Comparison of ENCODE assay signal across 8 cellular contexts in the genomic region with DNA sequence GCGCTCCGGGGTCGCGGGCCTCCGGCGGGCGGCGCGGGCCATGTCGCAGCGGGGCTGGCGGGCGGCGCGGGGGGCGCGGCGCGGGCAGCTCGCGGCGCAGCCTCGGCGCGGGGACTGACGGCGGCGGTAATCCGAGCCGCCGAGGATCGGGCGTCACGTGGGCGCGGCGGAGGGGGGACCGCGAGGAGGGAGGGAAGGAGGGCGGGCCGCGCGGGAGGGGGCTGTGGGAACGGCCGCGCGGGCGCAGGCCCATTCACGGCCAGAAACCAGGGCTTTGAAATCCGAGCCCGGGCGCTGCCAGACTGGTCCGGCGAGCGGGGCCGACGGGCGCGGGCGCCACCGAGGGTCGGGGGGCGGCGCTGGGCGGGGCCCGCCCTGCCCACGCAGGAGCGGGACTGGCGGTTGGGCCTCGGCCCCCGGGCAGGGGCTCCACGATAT. TPM values are rescaled to one million over a fixed set of nuclear protein-coding genes. Genes with fewer than 3 reads are reported as not detected.
DNase-seq lines count a peak whose midpoint lies in the region; ATAC-seq lines count a peak whose summit lies in the region.

A gene with protein sequence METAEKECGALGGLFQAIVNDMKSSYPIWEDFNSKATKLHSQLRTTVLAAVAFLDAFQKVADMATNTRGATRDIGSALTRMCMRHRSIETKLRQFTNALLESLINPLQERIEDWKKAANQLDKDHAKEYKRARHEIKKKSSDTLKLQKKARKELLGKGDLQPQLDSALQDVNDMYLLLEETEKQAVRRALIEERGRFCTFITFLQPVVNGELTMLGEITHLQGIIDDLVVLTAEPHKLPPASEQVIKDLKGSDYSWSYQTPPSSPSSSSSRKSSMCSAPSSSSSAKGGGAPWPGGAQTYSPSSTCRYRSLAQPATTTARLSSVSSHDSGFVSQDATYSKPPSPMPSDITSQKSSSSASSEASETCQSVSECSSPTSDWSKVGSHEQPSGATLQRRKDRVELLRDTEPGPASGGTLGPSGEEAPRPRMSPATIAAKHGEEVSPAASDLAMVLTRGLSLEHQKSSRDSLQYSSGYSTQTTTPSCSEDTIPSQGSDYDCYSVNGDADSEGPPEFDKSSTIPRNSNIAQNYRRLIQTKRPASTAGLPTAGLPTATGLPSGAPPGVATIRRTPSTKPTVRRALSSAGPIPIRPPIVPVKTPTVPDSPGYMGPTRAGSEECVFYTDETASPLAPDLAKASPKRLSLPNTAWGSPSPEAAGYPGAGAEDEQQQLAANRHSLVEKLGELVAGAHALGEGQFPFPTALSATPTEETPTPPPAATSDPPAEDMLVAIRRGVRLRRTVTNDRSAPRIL (minus strand): TSS at position 116 of the 438 bp plus-strand sequence. CDS start 262 bp downstream, outside the sequence.

- no peaks in the 10 kb centered on the region for H3K9me3 ChIP-seq in duodenal mucosa (ENCODE audit: control insufficient read depth in 1 of 2, low read length in 2 of 2)

- peak within 1 kb of the TSS; percentile 81 for H3K27ac ChIP-seq in duodenal mucosa (ENCODE audit: low read depth, low read length)

- intact Hi-C loops in left colon (cut with DNase I, micrococcal nuclease), result loop anchor here in 1 of 2 donors (10.0 kb wide), 1 partner anchor 59 kb away; no protein-coding TSS in a partner anchor

- peak; percentile 44 for ATAC-seq in left colon
- ATAC-seq in HG03432 (IDR thresholded peaks at IDR 0.05; ENCODE audit: unreplicated experiment), result no peak

- no peaks in the 10 kb centered on the region for H3K27me3 ChIP-seq in duodenal mucosa (ENCODE audit: control insufficient read depth in 1 of 2, insufficient read depth in 2 of 2, low read length in 2 of 2)

- DNase-seq in DMS53 treated with DMSO at 0.1 percent for 48 hours (lab: John Stamatoyannopoulos, UW; ENCODE audit: unreplicated experiment) (peak; percentile 26), Kasumi-1 (lab: John Stamatoyannopoulos, UW) (peak; percentile 17 to 50), SW480 (ENCODE audit: low spot score) (peak; percentile 69), left colon (peak; percentile 76 to 78), GM19240 (ENCODE audit: insufficient read length, low spot score) (no peak)
- DNase-seq in stimulated activated CD8-positive, alpha-beta memory T cell treated with anti-CD3 and anti-CD28 coated beads, Interleukin-4, amount 100 ng/mL, for 24 hours (ENCODE audit: low read depth), result peak; percentile 30

- peak within 1 kb of the TSS; percentile 65 to 69 for H3K4me3 ChIP-seq in duodenal mucosa (ENCODE audit: low read depth in 1 of 2, low read length in 2 of 2)

- peak within 1 kb of the TSS; percentile 47 to 59 for H3K9ac ChIP-seq in duodenal mucosa (ENCODE audit: low read depth in 1 of 2, low read length in 2 of 2)

- peaks cover 32 to 63% of the 10 kb centered on the region in 2 donors for H3K4me1 ChIP-seq in duodenal mucosa (ENCODE audit: control insufficient read depth in 1 of 2, insufficient read depth in 2 of 2, low read length in 2 of 2)

- no peaks in the 10 kb centered on the region for H3K36me3 ChIP-seq in duodenal mucosa (ENCODE audit: control insufficient read depth in 1 of 2, insufficient read depth in 2 of 2, low read length in 2 of 2)

RNA-seq across cellular contexts. Expression of the gene that starts here (rescaled TPM):
- 10 to 100 TPM; 21.5 to 28.3 TPM for total RNA-seq in left colon
